Comparison of ENCODE assay signal across 1 cellular context in the genomic region with DNA sequence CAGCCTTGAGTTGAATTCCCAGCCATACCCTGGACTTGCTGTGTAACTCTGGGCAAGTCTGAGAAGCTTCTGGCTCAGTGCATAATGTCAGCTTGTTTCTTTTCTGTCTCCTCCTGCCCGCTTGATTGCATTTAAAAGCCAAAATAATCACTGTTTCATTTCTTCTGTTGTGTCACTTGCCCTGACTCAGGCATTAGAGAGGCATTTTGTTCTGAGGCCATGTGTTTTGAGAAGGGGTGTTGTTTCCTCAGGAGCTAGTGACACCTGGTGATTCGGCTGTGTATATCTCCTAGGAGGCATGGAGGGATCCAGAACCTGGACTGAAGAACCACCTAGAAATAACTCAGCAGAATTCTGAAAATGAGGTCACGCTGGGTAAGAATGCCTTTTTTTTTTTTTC.
TF ChIP-seq lines count a peak whose summit lies in the region.

No MANE protein-coding gene starts in this region.

TF ChIP-seq in IMR-90, 13 proteins besides CTCF, POLR2A, EP300 and RAD21 (continued from another document):
- TF ChIP-seq, protein P1, sequence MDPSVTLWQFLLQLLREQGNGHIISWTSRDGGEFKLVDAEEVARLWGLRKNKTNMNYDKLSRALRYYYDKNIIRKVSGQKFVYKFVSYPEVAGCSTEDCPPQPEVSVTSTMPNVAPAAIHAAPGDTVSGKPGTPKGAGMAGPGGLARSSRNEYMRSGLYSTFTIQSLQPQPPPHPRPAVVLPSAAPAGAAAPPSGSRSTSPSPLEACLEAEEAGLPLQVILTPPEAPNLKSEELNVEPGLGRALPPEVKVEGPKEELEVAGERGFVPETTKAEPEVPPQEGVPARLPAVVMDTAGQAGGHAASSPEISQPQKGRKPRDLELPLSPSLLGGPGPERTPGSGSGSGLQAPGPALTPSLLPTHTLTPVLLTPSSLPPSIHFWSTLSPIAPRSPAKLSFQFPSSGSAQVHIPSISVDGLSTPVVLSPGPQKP (IDR thresholded peaks at IDR 0.05; ENCODE audit: borderline replicate concordance, low read depth, low read length) = no peak
